Comparison of ENCODE assay signal across 10 cellular contexts in genomic region chr1:155166373-155167165, GRCh38. TPM values are rescaled to one million over a fixed set of nuclear protein-coding genes. Genes with fewer than 3 reads are reported as not detected.
A peak's percentile ranks its signal among the peaks of the same experiment; 100 is the strongest.
DNase-seq lines count a peak whose midpoint lies in the region; ATAC-seq and TF ChIP-seq lines count a peak whose summit lies in the region.
"Had no signal": no experiment of that assay in that cellular context is flagged by ENCODE, and none has a peak within 500 bp of the region (broad histone marks: within the 10 kb centered on the region; RNA-seq: fewer than 3 reads in every experiment).

No MANE protein-coding gene starts in this region.

- no peaks in the 10 kb centered on the region for H3K36me3 ChIP-seq in testis (ENCODE audit: low read depth, missing control alignments)

- no peaks in the 10 kb centered on the region for H3K9me3 ChIP-seq in testis
- H3K9me3 ChIP-seq: neutrophil had no signal

- H3K9me3 Mint-ChIP-seq in type B pancreatic cell = no peaks in the 10 kb centered on the region
- H3K9me3 Mint-ChIP-seq: CD4-positive, CD25-positive, alpha-beta regulatory T cell had no signal

- DNase-seq in activated CD8-positive, alpha-beta memory T cell treated with anti-CD3 and anti-CD28 coated beads for 24 hours = peak; percentile 49
- DNase-seq in activated CD8-positive, alpha-beta memory T cell treated with anti-CD3 and anti-CD28 coated beads, Interleukin-2, amount 50 U/mL, for 4 hours = no peak
- DNase-seq in cardiac fibroblast (ENCODE audit: low read depth in 2 of 2) = peak; percentile 37 to 56
- peak; percentile 50 for DNase-seq in testis
- no peak for DNase-seq in type B pancreatic cell (ENCODE audit: extremely low spot score, unreplicated experiment)
- no peak for DNase-seq in NCI-H1105 (lab: John Stamatoyannopoulos, UW)

- H3K27me3 ChIP-seq in layer of hippocampus (ENCODE audit: control insufficient read depth, insufficient read depth, low read length) = no peaks in the 10 kb centered on the region
- no peaks in the 10 kb centered on the region for H3K27me3 ChIP-seq in testis

- H3K27ac ChIP-seq in layer of hippocampus (ENCODE audit: low read depth, low read length) = peak overlapping the region; percentile 85
- H3K27ac ChIP-seq in testis = no peak overlapping the region
- H3K27ac ChIP-seq: neutrophil had no signal

- 12 to 15% methylated on average over 21 to 31 of the region's 31 CpGs for WGBS in testis, 2 donors

- intact Hi-C loops in testis (cut with DNase I; ENCODE audit: low total_unique reads) = loop anchor here (5.0 kb wide), 1 partner anchor 74 kb away; no protein-coding TSS in a partner anchor

- peaks cover 7% of the 10 kb centered on the region for H3K4me1 Mint-ChIP-seq in type B pancreatic cell (ENCODE audit: unreplicated experiment)

- TF ChIP-seq CTCF in cardiac fibroblast (IDR thresholded peaks at IDR 0.05; ENCODE audit: low read depth, low read length) = no peak
- TF ChIP-seq CTCF in testis (IDR thresholded peaks at IDR 0.05) = no peak
- no peak for TF ChIP-seq CTCF in type B pancreatic cell (conservative IDR thresholded peaks at IDR 0.05)

- H3K4me3 Mint-ChIP-seq in type B pancreatic cell = no peak overlapping the region

- peaks cover 22% of the 10 kb centered on the region for H3K4me1 ChIP-seq in testis

- peaks cover 5% of the 10 kb centered on the region for H3K36me3 Mint-ChIP-seq in type B pancreatic cell

- peaks cover 3% of the 10 kb centered on the region for H3K27me3 Mint-ChIP-seq in type B pancreatic cell

- no peak for ATAC-seq in HG03442 (IDR thresholded peaks at IDR 0.05; ENCODE audit: unreplicated experiment)

- no peak overlapping the region for H3K27ac Mint-ChIP-seq in type B pancreatic cell
- H3K27ac Mint-ChIP-seq: CD4-positive, CD25-positive, alpha-beta regulatory T cell had no signal

- TF ChIP-seq POLR2A in testis (IDR thresholded peaks at IDR 0.05) = no peak

- H3K4me3 ChIP-seq in cardiac fibroblast (replicated peaks in 1 of 2; ENCODE audit: low read depth in 2 of 2, low read length in 2 of 2) (no peak overlapping the region), testis (no peak overlapping the region)

RNA-seq across cellular contexts. Expression of gene KRTCAP2, which starts 6.5 kb away (rescaled TPM):
- total RNA-seq in testis = 100 to 1,000 TPM; 242 to 255 TPM
- 397 TPM for polyA plus RNA-seq in testis (ENCODE audit: insufficient read depth, low read depth, low replicate concordance)
- total RNA-seq in type B pancreatic cell (ENCODE audit: low replicate concordance) = 173 and 179 TPM in 2 replicates

RNA-seq across cellular contexts. Expression of gene TRIM46, which starts 7.1 kb away (rescaled TPM):
- total RNA-seq in testis (1 to 10 TPM; 3.7 to 3.9 TPM), type B pancreatic cell (ENCODE audit: low replicate concordance) (2.0 and 8.1 TPM in 2 replicates)
- 4.0 TPM for polyA plus RNA-seq in testis (ENCODE audit: insufficient read depth, low read depth, low replicate concordance)

RNA-seq across cellular contexts. Expression of gene DPM3, which starts 26.2 kb away (rescaled TPM):
- total RNA-seq in testis (100 to 1,000 TPM in 1 of 2 donors, 10 to 100 TPM in 1; 69.9 to 104 TPM), type B pancreatic cell (ENCODE audit: low replicate concordance) (73.9 and 75.3 TPM in 2 replicates)
- 77.7 TPM for polyA plus RNA-seq in testis (ENCODE audit: insufficient read depth, low read depth, low replicate concordance)

RNA-seq across cellular contexts. Expression of gene SLC50A1, which starts 30.9 kb away (rescaled TPM):
- total RNA-seq in testis (10 to 100 TPM; 25.2 to 30.0 TPM), type B pancreatic cell (ENCODE audit: low replicate concordance) (27.8 and 43.0 TPM in 2 replicates)
- 33.7 TPM for polyA plus RNA-seq in testis (ENCODE audit: insufficient read depth, low read depth, low replicate concordance)

RNA-seq across cellular contexts. Expression of gene EFNA1, which starts 38.9 kb away (rescaled TPM):
- total RNA-seq in testis (10 to 100 TPM; 13.1 to 14.5 TPM), type B pancreatic cell (ENCODE audit: low replicate concordance) (26.1 and 69.9 TPM in 2 replicates)
- polyA plus RNA-seq in testis (ENCODE audit: insufficient read depth, low read depth, low replicate concordance) = 13.0 TPM

Comparison
In these comparisons a context has a peak if more than half of its experiments do, and no peak if none do; other contexts are left out.
1. DNase-seq: peak in activated CD8-positive, alpha-beta memory T cell treated with anti-CD3 and anti-CD28 coated beads for 24 hours (single experiment), cardiac fibroblast (2 of 2) and testis (single experiment); none in activated CD8-positive, alpha-beta memory T cell treated with anti-CD3 and anti-CD28 coated beads, Interleukin-2, amount 50 U/mL, for 4 hours (single experiment), type B pancreatic cell (single experiment) and NCI-H1105 (single experiment).